ENCODE assay signal across 14 cellular contexts in the genomic region with DNA sequence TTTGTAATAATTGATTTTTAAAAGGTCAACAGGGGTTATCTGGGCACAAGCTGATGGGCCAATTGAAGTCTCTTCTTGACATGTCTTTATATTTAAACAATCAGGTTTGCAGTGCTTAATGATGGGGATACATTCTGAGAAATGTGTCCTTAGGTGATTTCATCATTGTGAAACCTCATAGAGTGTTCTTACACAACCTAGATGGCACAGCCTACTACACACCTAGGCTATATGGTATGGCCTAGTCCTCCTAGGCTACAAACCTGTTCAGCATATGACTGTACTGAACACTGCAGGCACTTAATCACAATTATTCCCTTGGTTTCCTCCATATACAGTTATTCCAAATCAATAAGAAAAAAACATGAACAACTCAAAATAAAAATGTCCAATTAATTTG.
"Had no signal": no experiment of that assay in that cellular context is flagged by ENCODE, and none has a peak within 500 bp of the region (broad histone marks: within the 10 kb centered on the region; RNA-seq: fewer than 3 reads in every experiment).

No MANE protein-coding gene starts in this region.

- H3K27ac ChIP-seq: esophagus squamous epithelium, VCaP had no signal

- H3K4me3 ChIP-seq: esophagus squamous epithelium had no signal

- H3K4me1 Mint-ChIP-seq: nephron had no signal

- H3K9me3 ChIP-seq: esophagus squamous epithelium had no signal

- H3K9me3 Mint-ChIP-seq: activated naive CD4-positive, alpha-beta T cell treated with anti-CD3 and anti-CD28 coated beads, Interleukin-2, amount 10 ng/mL, durations not matched to agents 7 days and 5 days; activated T-helper 2 cell treated with anti-CD3 and anti-CD28 coated beads, Interferon-gamma antibody, Interleukin-2, Interleukin-4, amounts not matched to agents 10 μg/mL and 5 μg/mL and 100 μg/mL, durations not matched to agents 14 hours and 24 hours and 36 hours; nephron had no signal

- H3K36me3 ChIP-seq: esophagus squamous epithelium had no signal

- H3K4me3 Mint-ChIP-seq: activated naive CD4-positive, alpha-beta T cell treated with anti-CD3 and anti-CD28 coated beads, Interleukin-2, amount 10 ng/mL, durations not matched to agents 7 days and 5 days; nephron had no signal

- DNase-seq: activated CD4-positive, alpha-beta T cell treated with anti-CD3 and anti-CD28 coated beads, Interleukin-2, amount 50 U/mL, for 1 hour; activated CD4-positive, CD25-positive, alpha-beta regulatory T cell treated with anti-CD3 and anti-CD28 coated beads, Interleukin-2, amount 50 U/mL, for 72 hours; activated naive CD4-positive, alpha-beta T cell treated with anti-CD3 and anti-CD28 coated beads, Interleukin-2, amount 10 ng/mL, durations not matched to agents 7 days and 5 days; dermis blood vessel endothelial cell; effector memory CD4-positive, alpha-beta T cell; esophagus squamous epithelium; left cardiac atrium; occipital lobe; stimulated activated naive CD4-positive, alpha-beta T cell; T-helper 2 cell had no signal

- H3K27ac Mint-ChIP-seq: activated naive CD4-positive, alpha-beta T cell treated with anti-CD3 and anti-CD28 coated beads, Interleukin-2, amount 10 ng/mL, durations not matched to agents 7 days and 5 days; activated T-helper 2 cell treated with anti-CD3 and anti-CD28 coated beads, Interferon-gamma antibody, Interleukin-2, Interleukin-4, amounts not matched to agents 10 μg/mL and 5 μg/mL and 100 μg/mL, durations not matched to agents 14 hours and 24 hours and 36 hours; nephron had no signal

- FAIRE-seq: endothelial cell of umbilical vein had no signal

- ATAC-seq: left cardiac atrium had no signal
